23 cellular contexts compared by ENCODE assay signal in genomic region chr12:75855360-75855759, GRCh38.
"Had no signal": no experiment of that assay in that cellular context is flagged by ENCODE, and none has a peak within 500 bp of the region (broad histone marks: within the 10 kb centered on the region; RNA-seq: fewer than 3 reads in every experiment).

No MANE protein-coding gene starts in this region.

- H3K4me1 Mint-ChIP-seq: immature natural killer cell; memory B cell; stimulated activated effector memory CD8-positive, alpha-beta T cell treated with anti-CD3 and anti-CD28 coated beads, Interleukin-12 subunit alpha, Interleukin-12 subunit beta, amount 100 ng/mL, for 72 hours had no signal

- H3K36me3 Mint-ChIP-seq: immature natural killer cell; memory B cell; naive B cell; stimulated activated effector memory CD8-positive, alpha-beta T cell treated with anti-CD3 and anti-CD28 coated beads, Interleukin-12 subunit alpha, Interleukin-12 subunit beta, amount 100 ng/mL, for 72 hours had no signal

- H3K4me1 ChIP-seq: psoas muscle, right lobe of liver, tibial artery had no signal

- H3K27me3 ChIP-seq: esophagus squamous epithelium, foreskin keratinocyte, right lobe of liver, tibial artery, upper lobe of right lung, vagina had no signal

- DNase-seq: effector memory CD8-positive, alpha-beta T cell; esophagus squamous epithelium; immature natural killer cell; kidney; left cardiac atrium; left ventricle myocardium inferior; lower lobe of right lung; midbrain; naive B cell; nephron progenitor cell; psoas muscle; retina; right lobe of liver; stimulated activated CD4-positive, alpha-beta T cell treated with anti-CD3 and anti-CD28 coated beads, Interleukin-4, amount 100 ng/mL, for 1 hour; stimulated activated CD8-positive, alpha-beta memory T cell treated with anti-CD3 and anti-CD28 coated beads, Interleukin-4, amount 100 ng/mL, for 48 hours; tibial artery; upper lobe of right lung had no signal

- H3K36me3 ChIP-seq: esophagus squamous epithelium, left ventricle myocardium inferior, lower lobe of right lung, right lobe of liver, tibial artery, upper lobe of right lung, vagina had no signal

- ATAC-seq: effector memory CD8-positive, alpha-beta T cell; foreskin keratinocyte; lower lobe of right lung; psoas muscle; stimulated activated effector memory CD8-positive, alpha-beta T cell treated with anti-CD3 and anti-CD28 coated beads, Interleukin-12 subunit alpha, Interleukin-12 subunit beta, amount 100 ng/mL, for 72 hours; upper lobe of right lung had no signal

- H3K9me3 ChIP-seq: esophagus squamous epithelium, left ventricle myocardium inferior, lower lobe of right lung, psoas muscle, right lobe of liver, tibial artery, upper lobe of right lung, vagina had no signal

- H3K4me3 Mint-ChIP-seq: dendritic cell treated with granulocyte-macrophage colony-stimulating factor and Interleukin-4, amounts not matched to agents 40 ng/mL and 50 ng/mL, for 4 days; effector memory CD8-positive, alpha-beta T cell; immature natural killer cell; memory B cell; naive B cell; nephron progenitor cell; stimulated activated effector memory CD8-positive, alpha-beta T cell treated with anti-CD3 and anti-CD28 coated beads, Interleukin-12 subunit alpha, Interleukin-12 subunit beta, amount 100 ng/mL, for 72 hours; stimulated activated naive CD8-positive, alpha-beta T cell treated with anti-CD3 and anti-CD28 coated beads, Interleukin-15, Interleukin-2, amounts not matched to agents 100 ng/mL and 50 ng/mL, for 24 hours had no signal

- H3K9me3 Mint-ChIP-seq: dendritic cell treated with granulocyte-macrophage colony-stimulating factor and Interleukin-4, amounts not matched to agents 40 ng/mL and 50 ng/mL, for 4 days; effector memory CD8-positive, alpha-beta T cell; immature natural killer cell; memory B cell; nephron progenitor cell; stimulated activated effector memory CD8-positive, alpha-beta T cell treated with anti-CD3 and anti-CD28 coated beads, Interleukin-12 subunit alpha, Interleukin-12 subunit beta, amount 100 ng/mL, for 72 hours; stimulated activated naive CD8-positive, alpha-beta T cell treated with anti-CD3 and anti-CD28 coated beads, Interleukin-15, Interleukin-2, amounts not matched to agents 100 ng/mL and 50 ng/mL, for 24 hours had no signal

- H3K27ac ChIP-seq: foreskin keratinocyte, left ventricle myocardium inferior, lower lobe of right lung, psoas muscle, right lobe of liver, tibial artery, upper lobe of right lung, vagina had no signal

- H3K4me3 ChIP-seq: esophagus squamous epithelium, left ventricle myocardium inferior, lower lobe of right lung, psoas muscle, right lobe of liver, tibial artery, upper lobe of right lung, vagina had no signal

- H3K27ac Mint-ChIP-seq: dendritic cell treated with granulocyte-macrophage colony-stimulating factor and Interleukin-4, amounts not matched to agents 40 ng/mL and 50 ng/mL, for 4 days; effector memory CD8-positive, alpha-beta T cell; immature natural killer cell; memory B cell; naive B cell; nephron progenitor cell; stimulated activated effector memory CD8-positive, alpha-beta T cell treated with anti-CD3 and anti-CD28 coated beads, Interleukin-12 subunit alpha, Interleukin-12 subunit beta, amount 100 ng/mL, for 72 hours; stimulated activated naive CD8-positive, alpha-beta T cell treated with anti-CD3 and anti-CD28 coated beads, Interleukin-15, Interleukin-2, amounts not matched to agents 100 ng/mL and 50 ng/mL, for 24 hours had no signal
